Comparison of ENCODE assay signal across 26 cellular contexts in genomic region chr12:27355486-27355885, GRCh38.
"Had no signal": no experiment of that assay in that cellular context is flagged by ENCODE, and none has a peak within 500 bp of the region (broad histone marks: within the 10 kb centered on the region; RNA-seq: fewer than 3 reads in every experiment).

No MANE protein-coding gene starts in this region.

- H3K9me2 ChIP-seq: SK-N-SH had no signal

- H3K9me3 ChIP-seq: MG63, Peyer's patch, SJCRH30, SK-N-SH had no signal

- H3K4me1 Mint-ChIP-seq: activated CD4-positive, alpha-beta T cell treated with anti-CD3 and anti-CD28 coated beads, Interleukin-2, amount 10 ng/mL, durations not matched to agents 7 days and 5 days; activated T-helper 17 cell treated with anti-CD3 and anti-CD28 coated beads, Interleukin-2, amount 50 U/mL, for 72 hours had no signal

- H3K4me3 ChIP-seq: MG63, Peyer's patch, SJCRH30 had no signal

- H3K4me1 ChIP-seq: Peyer's patch, SJCRH30 had no signal

- H3K4me2 ChIP-seq: SK-N-SH had no signal

- ATAC-seq: activated T-helper 17 cell treated with anti-CD3 and anti-CD28 coated beads, Interleukin-2, amount 50 U/mL, for 72 hours had no signal

- H3K36me3 ChIP-seq: MG63, Peyer's patch, SJCRH30 had no signal

- H3K27ac Mint-ChIP-seq: activated CD4-positive, alpha-beta memory T cell treated with anti-CD3 and anti-CD28 coated beads for 36 hours; activated CD4-positive, alpha-beta T cell treated with anti-CD3 and anti-CD28 coated beads, Interleukin-2, amount 10 ng/mL, durations not matched to agents 7 days and 5 days; activated naive CD4-positive, alpha-beta T cell treated with anti-CD3 and anti-CD28 coated beads for 36 hours; activated naive CD8-positive, alpha-beta T cell; activated T-helper 17 cell treated with anti-CD3 and anti-CD28 coated beads, Interleukin-2, amount 50 U/mL, for 72 hours had no signal

- H3K9ac ChIP-seq: SK-N-SH had no signal

- H3K36me3 Mint-ChIP-seq: activated CD4-positive, alpha-beta memory T cell treated with anti-CD3 and anti-CD28 coated beads for 36 hours; activated naive CD8-positive, alpha-beta T cell had no signal

- H3K27ac ChIP-seq: Peyer's patch, RWPE1, SJCRH30, VCaP had no signal

- H3K27me3 ChIP-seq: MG63, Peyer's patch, SJCRH30 had no signal

- H3K9me3 Mint-ChIP-seq: activated CD4-positive, alpha-beta memory T cell treated with anti-CD3 and anti-CD28 coated beads for 36 hours; activated CD4-positive, alpha-beta T cell treated with anti-CD3 and anti-CD28 coated beads, Interleukin-2, amount 10 ng/mL, durations not matched to agents 7 days and 5 days; activated naive CD4-positive, alpha-beta T cell treated with anti-CD3 and anti-CD28 coated beads for 36 hours; activated T-helper 17 cell treated with anti-CD3 and anti-CD28 coated beads, Interleukin-2, amount 50 U/mL, for 72 hours had no signal

- DNase-seq: activated CD4-positive, alpha-beta memory T cell treated with anti-CD3 and anti-CD28 coated beads for 36 hours; activated CD4-positive, alpha-beta T cell treated with anti-CD3 and anti-CD28 coated beads, Interleukin-2, amount 10 ng/mL, durations not matched to agents 7 days and 5 days; activated CD4-positive, CD25-positive, alpha-beta regulatory T cell; activated gamma-delta T cell; activated naive CD4-positive, alpha-beta T cell treated with anti-CD3 and anti-CD28 coated beads for 36 hours; activated T-cell treated with anti-CD3 and anti-CD28 coated beads for 4 hours; activated T-cell treated with anti-CD3 and anti-CD28 coated beads, Interleukin-2, amount 50 U/mL, for 48 hours; anterior cingulate cortex; cerebellar nuclear complex; MG63; MV-4-11; NCI-H1092 treated with DMSO at 0.1 percent for 48 hours; NCI-H1417 treated with DMSO at 0.1 percent for 48 hours; NCI-H1694; NCI-H2029 treated with DMSO at 0.1 percent for 48 hours; NCI-H446; NCI-H524; Peyer's patch; Right ventricle myocardium superior; SJCRH30; SK-N-SH; T-helper 1 cell had no signal

- H3K4me3 Mint-ChIP-seq: activated CD4-positive, alpha-beta memory T cell treated with anti-CD3 and anti-CD28 coated beads for 36 hours; activated CD4-positive, alpha-beta T cell treated with anti-CD3 and anti-CD28 coated beads, Interleukin-2, amount 10 ng/mL, durations not matched to agents 7 days and 5 days; activated naive CD4-positive, alpha-beta T cell treated with anti-CD3 and anti-CD28 coated beads for 36 hours; activated naive CD8-positive, alpha-beta T cell; activated T-helper 17 cell treated with anti-CD3 and anti-CD28 coated beads, Interleukin-2, amount 50 U/mL, for 72 hours had no signal
